In the genomic region with DNA sequence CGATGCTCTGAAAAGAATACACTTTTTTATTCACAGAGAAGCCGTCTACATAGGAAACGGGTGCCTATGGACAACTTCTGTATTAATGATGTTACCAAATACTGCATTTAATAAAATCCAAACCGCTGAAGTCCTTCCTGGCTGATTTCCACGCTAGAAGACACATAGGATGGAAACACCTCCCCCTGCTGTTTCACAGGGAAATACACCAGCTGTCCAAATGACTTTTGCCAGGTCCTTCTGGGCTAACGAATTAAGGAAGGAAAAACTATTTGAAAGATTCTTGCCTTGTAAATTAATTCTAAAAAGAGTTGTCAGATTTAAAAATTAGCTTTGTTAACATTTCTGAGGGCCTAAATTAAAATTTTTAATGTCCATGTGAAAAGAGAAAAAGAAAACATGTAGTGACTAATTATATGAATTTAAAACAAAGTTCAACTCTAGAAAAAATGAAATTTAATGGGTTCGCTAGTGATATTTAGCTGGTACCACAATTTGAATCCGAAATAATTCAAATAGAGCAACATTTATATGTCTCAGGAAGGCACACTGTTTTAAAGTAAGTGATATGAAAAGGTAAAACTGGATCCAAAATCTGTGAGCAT, we compare ENCODE assay signal across 9 cellular contexts.
A peak's percentile ranks its signal among the peaks of the same experiment; 100 is the strongest.
DNase-seq lines count a peak whose midpoint lies in the region; ATAC-seq lines count a peak whose summit lies in the region.
"Had no signal": no experiment of that assay in that cellular context is flagged by ENCODE, and none has a peak within 500 bp of the region (broad histone marks: within the 10 kb centered on the region; RNA-seq: fewer than 3 reads in every experiment).

No MANE protein-coding gene starts in this region.

- peak; percentile 7 for DNase-seq in activated T-cell treated with anti-CD3 and anti-CD28 coated beads for 4 hours
- no peak for DNase-seq in activated T-cell treated with anti-CD3 and anti-CD28 coated beads, Interleukin-2, amount 50 U/mL, for 24 hours
- DNase-seq in NCI-H146 (lab: John Stamatoyannopoulos, UW) = peak; percentile 54
- no peak for DNase-seq in left cardiac atrium
- peak; percentile 74 for DNase-seq in renal cortical epithelial cell (ENCODE audit: low read depth)
- no peak for DNase-seq in activated CD8-positive, alpha-beta memory T cell treated with anti-CD3 and anti-CD28 coated beads, Interleukin-2, amount 10 ng/mL, durations not matched to agents 7 days and 5 days

- CTCF ChIA-PET in activated CD8-positive, alpha-beta memory T cell treated with anti-CD3 and anti-CD28 coated beads, Interleukin-2, amount 10 ng/mL, durations not matched to agents 7 days and 5 days (lab: Charles Lee) = interaction anchor here (0.9 to 4.6 kb wide), 13 partner anchors 9 to 656 kb away, joined by 3 to 46 read pairs (median 6); no protein-coding TSS in a partner anchor

- no peaks in the 10 kb centered on the region for H3K36me3 Mint-ChIP-seq in activated T-cell treated with anti-CD3 and anti-CD28 coated beads, Interleukin-2, amount 50 U/mL, for 24 hours (ENCODE audit: low read depth)
- no peaks in the 10 kb centered on the region for H3K36me3 Mint-ChIP-seq in activated T-helper 17 cell treated with anti-CD3 and anti-CD28 coated beads, Interleukin-2, amount 50 U/mL, for 72 hours (ENCODE audit: low read depth)
- H3K36me3 Mint-ChIP-seq in activated CD8-positive, alpha-beta memory T cell treated with anti-CD3 and anti-CD28 coated beads, Interleukin-2, amount 10 ng/mL, durations not matched to agents 7 days and 5 days = no peaks in the 10 kb centered on the region

- no peaks in the 10 kb centered on the region for H3K27me3 Mint-ChIP-seq in activated T-cell treated with anti-CD3 and anti-CD28 coated beads, Interleukin-2, amount 50 U/mL, for 24 hours
- no peaks in the 10 kb centered on the region for H3K27me3 Mint-ChIP-seq in activated T-helper 17 cell treated with anti-CD3 and anti-CD28 coated beads, Interleukin-2, amount 50 U/mL, for 72 hours
- H3K27me3 Mint-ChIP-seq in activated CD8-positive, alpha-beta memory T cell treated with anti-CD3 and anti-CD28 coated beads, Interleukin-2, amount 10 ng/mL, durations not matched to agents 7 days and 5 days = no peaks in the 10 kb centered on the region
- H3K27me3 Mint-ChIP-seq: central memory CD8-positive, alpha-beta T cell had no signal

- ATAC-seq in activated T-helper 17 cell treated with anti-CD3 and anti-CD28 coated beads, Interleukin-2, amount 50 U/mL, for 72 hours (replicated peaks) = peak; percentile 40
- ATAC-seq in left cardiac atrium (peak; percentile 70 to 73), HG03135 (IDR thresholded peaks at IDR 0.05; ENCODE audit: unreplicated experiment) (no peak)
- no peak for ATAC-seq in activated CD8-positive, alpha-beta memory T cell treated with anti-CD3 and anti-CD28 coated beads, Interleukin-2, amount 10 ng/mL, durations not matched to agents 7 days and 5 days

- H3K4me1 Mint-ChIP-seq in activated T-cell treated with anti-CD3 and anti-CD28 coated beads, Interleukin-2, amount 50 U/mL, for 24 hours (ENCODE audit: low read depth) = peaks cover 65% of the 10 kb centered on the region
- peaks cover 9% of the 10 kb centered on the region for H3K4me1 Mint-ChIP-seq in activated T-helper 17 cell treated with anti-CD3 and anti-CD28 coated beads, Interleukin-2, amount 50 U/mL, for 72 hours
- H3K4me1 Mint-ChIP-seq in activated CD8-positive, alpha-beta memory T cell treated with anti-CD3 and anti-CD28 coated beads, Interleukin-2, amount 10 ng/mL, durations not matched to agents 7 days and 5 days = peaks cover 33% of the 10 kb centered on the region

- no peaks in the 10 kb centered on the region for H3K9me3 Mint-ChIP-seq in activated T-cell treated with anti-CD3 and anti-CD28 coated beads, Interleukin-2, amount 50 U/mL, for 24 hours
- no peaks in the 10 kb centered on the region for H3K9me3 Mint-ChIP-seq in activated T-helper 17 cell treated with anti-CD3 and anti-CD28 coated beads, Interleukin-2, amount 50 U/mL, for 72 hours
- no peaks in the 10 kb centered on the region for H3K9me3 Mint-ChIP-seq in activated CD8-positive, alpha-beta memory T cell treated with anti-CD3 and anti-CD28 coated beads, Interleukin-2, amount 10 ng/mL, durations not matched to agents 7 days and 5 days (ENCODE audit: low read depth)
- H3K9me3 Mint-ChIP-seq: central memory CD8-positive, alpha-beta T cell had no signal

- H3K27ac Mint-ChIP-seq in activated T-cell treated with anti-CD3 and anti-CD28 coated beads, Interleukin-2, amount 50 U/mL, for 24 hours = no peak overlapping the region
- H3K27ac Mint-ChIP-seq in activated T-helper 17 cell treated with anti-CD3 and anti-CD28 coated beads, Interleukin-2, amount 50 U/mL, for 72 hours = no peak overlapping the region
- H3K27ac Mint-ChIP-seq in activated CD8-positive, alpha-beta memory T cell treated with anti-CD3 and anti-CD28 coated beads, Interleukin-2, amount 10 ng/mL, durations not matched to agents 7 days and 5 days = no peak overlapping the region

- intact Hi-C loops in left cardiac atrium (cut with DNase I) = loop anchor here (2.0 to 5.0 kb wide), 2 partner anchors 109 to 111 kb away; no protein-coding TSS in a partner anchor

- no peak overlapping the region for H3K4me3 Mint-ChIP-seq in activated T-cell treated with anti-CD3 and anti-CD28 coated beads, Interleukin-2, amount 50 U/mL, for 24 hours
- H3K4me3 Mint-ChIP-seq in activated T-helper 17 cell treated with anti-CD3 and anti-CD28 coated beads, Interleukin-2, amount 50 U/mL, for 72 hours = no peak overlapping the region
- H3K4me3 Mint-ChIP-seq in activated CD8-positive, alpha-beta memory T cell treated with anti-CD3 and anti-CD28 coated beads, Interleukin-2, amount 10 ng/mL, durations not matched to agents 7 days and 5 days = no peak overlapping the region
- H3K4me3 Mint-ChIP-seq: central memory CD8-positive, alpha-beta T cell had no signal

Comparison
In these comparisons a context has a peak if more than half of its experiments do, and no peak if none do; other contexts are left out.
1. DNase-seq: peak in activated T-cell treated with anti-CD3 and anti-CD28 coated beads for 4 hours (single experiment), NCI-H146 (single experiment) and renal cortical epithelial cell (single experiment); none in activated T-cell treated with anti-CD3 and anti-CD28 coated beads, Interleukin-2, amount 50 U/mL, for 24 hours (single experiment), left cardiac atrium (single experiment) and activated CD8-positive, alpha-beta memory T cell treated with anti-CD3 and anti-CD28 coated beads, Interleukin-2, amount 10 ng/mL, durations not matched to agents 7 days and 5 days (single experiment).
2. ATAC-seq: peak in activated T-helper 17 cell treated with anti-CD3 and anti-CD28 coated beads, Interleukin-2, amount 50 U/mL, for 72 hours (single experiment) and left cardiac atrium (2 of 2); none in HG03135 (single experiment) and activated CD8-positive, alpha-beta memory T cell treated with anti-CD3 and anti-CD28 coated beads, Interleukin-2, amount 10 ng/mL, durations not matched to agents 7 days and 5 days (single experiment).